31 cellular contexts compared by ENCODE assay signal in the genomic region with DNA sequence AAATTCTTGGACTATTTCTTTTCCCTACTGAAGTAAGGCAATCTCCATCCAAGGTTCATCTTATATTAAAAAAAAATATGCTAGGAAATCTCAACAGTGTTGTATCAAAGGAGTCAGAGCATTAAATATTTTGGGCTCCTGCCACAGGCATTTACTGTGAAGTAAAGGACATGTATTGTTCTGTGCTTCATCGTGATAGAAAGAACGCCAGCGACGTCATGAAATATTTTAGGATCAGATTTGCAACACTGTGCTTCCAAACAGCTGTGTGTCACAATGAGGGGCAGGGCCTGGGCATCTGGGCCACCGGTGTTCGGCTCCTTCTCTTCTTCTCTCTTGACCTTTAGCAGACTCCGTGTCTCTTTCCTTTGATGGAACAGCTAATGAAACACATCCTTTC. TPM values are rescaled to one million over a fixed set of nuclear protein-coding genes. Genes with fewer than 3 reads are reported as not detected.
DNase-seq lines count a peak whose midpoint lies in the region; ATAC-seq and TF ChIP-seq lines count a peak whose summit lies in the region.
"Had no signal": no experiment of that assay in that cellular context is flagged by ENCODE, and none has a peak within 500 bp of the region (broad histone marks: within the 10 kb centered on the region; RNA-seq: fewer than 3 reads in every experiment).

No MANE protein-coding gene starts in this region.

- no peak overlapping the region for H2BK120ac ChIP-seq in trophoblast cell (ENCODE audit: insufficient read depth, low read length, poor library complexity)

- H2AFZ ChIP-seq in trophoblast cell (ENCODE audit: insufficient read depth, low read length, poor library complexity), result no peak overlapping the region

- no peaks in the 10 kb centered on the region for H3K27me3 ChIP-seq in trophoblast cell (ENCODE audit: insufficient read depth, low read length)
- H3K27me3 ChIP-seq in CD4-positive, alpha-beta T cell (ENCODE audit: control insufficient read depth, insufficient read depth, low read length), result peaks cover 5% of the 10 kb centered on the region
- H3K27me3 ChIP-seq: right lobe of liver had no signal

- no peaks in the 10 kb centered on the region for H3K79me1 ChIP-seq in trophoblast cell (ENCODE audit: low read length)

- no peak overlapping the region for H3K27ac Mint-ChIP-seq in CD4-positive, alpha-beta T cell
- H3K27ac Mint-ChIP-seq: activated CD4-positive, alpha-beta T cell treated with anti-CD3 and anti-CD28 coated beads for 36 hours; activated naive CD4-positive, alpha-beta T cell treated with anti-CD3 and anti-CD28 coated beads, Interleukin-2, amount 50 U/mL, for 72 hours; CD14-positive monocyte; effector memory CD8-positive, alpha-beta T cell; memory B cell; progenitor cell of endocrine pancreas; type B pancreatic cell had no signal

- no peak overlapping the region for H2AK5ac ChIP-seq in trophoblast cell (ENCODE audit: low read length)

- H3K9ac ChIP-seq in trophoblast cell (ENCODE audit: low read length), result no peak overlapping the region

- no peak overlapping the region for H4K91ac ChIP-seq in trophoblast cell (ENCODE audit: low read depth, low read length)

- H3K79me2 ChIP-seq in trophoblast cell (ENCODE audit: control insufficient read depth, insufficient read depth, low read length, poor library complexity), result no peaks in the 10 kb centered on the region

- H2BK5ac ChIP-seq in trophoblast cell (ENCODE audit: low read depth, low read length, poor library complexity), result no peak overlapping the region

- no peak for ATAC-seq in CD4-positive, alpha-beta T cell (ENCODE audit: poor library complexity)
- ATAC-seq: activated CD4-positive, alpha-beta T cell treated with anti-CD3 and anti-CD28 coated beads for 36 hours; activated naive CD4-positive, alpha-beta T cell treated with anti-CD3 and anti-CD28 coated beads, Interleukin-2, amount 50 U/mL, for 72 hours; effector memory CD8-positive, alpha-beta T cell; left lobe of liver; right lobe of liver had no signal

- DNase-seq in AG08395 (ENCODE audit: low spot score), result peak; percentile 33
- DNase-seq in SK-MEL-5 (ENCODE audit: low read depth, low spot score), result peak; percentile 43
- DNase-seq in fibroblast of the aortic adventitia (ENCODE audit: low read depth), result peak; percentile 88
- DNase-seq in trophoblast cell, result peak; percentile 52 to 58
- no peak for DNase-seq in CD4-positive, alpha-beta T cell
- no peak for DNase-seq in activated CD4-positive, alpha-beta T cell treated with anti-CD3 and anti-CD28 coated beads for 48 hours
- no peak for DNase-seq in NOMO-1 treated with DMSO at 0.1 percent for 48 hours (lab: John Stamatoyannopoulos, UW; ENCODE audit: unreplicated experiment)
- no peak for DNase-seq in OCI-M2 (lab: John Stamatoyannopoulos, UW; ENCODE audit: unreplicated experiment)
- DNase-seq: activated CD4-positive, alpha-beta T cell treated with anti-CD3 and anti-CD28 coated beads for 36 hours; activated effector memory CD4-positive, alpha-beta T cell treated with Interleukin-2 at 50 U/mL for 16 hours; aorta; Calu3; caudate nucleus; cortex of kidney; DMS79; effector memory CD8-positive, alpha-beta T cell; GF-D8; GOT3; NCI-H146; NCI-H748 treated with DMSO at 0.1 percent for 48 hours; right lobe of liver; stimulated activated CD4-positive, alpha-beta T cell treated with anti-CD3 and anti-CD28 coated beads, Interleukin-4, amount 100 ng/mL, for 24 hours; T1000 had no signal

- peaks cover 0 to 3% of the 10 kb centered on the region in 2 experiments for H3K4me1 ChIP-seq in trophoblast cell (ENCODE audit: control insufficient read depth in 1 of 2, insufficient read depth in 2 of 2, low read length in 2 of 2)
- H3K4me1 ChIP-seq: right lobe of liver had no signal

- no peak overlapping the region for H3K27ac ChIP-seq in trophoblast cell (ENCODE audit: low read depth, low read length)
- no peak overlapping the region for H3K27ac ChIP-seq in CD4-positive, alpha-beta T cell (ENCODE audit: low read depth, low read length)
- H3K27ac ChIP-seq: 22Rv1, right lobe of liver, VCaP had no signal

- CTCF ChIA-PET in CD4-positive, alpha-beta T cell (lab: Charles Lee), result no interaction called here

- H3K9me3 Mint-ChIP-seq in CD4-positive, alpha-beta T cell, result no peaks in the 10 kb centered on the region
- H3K9me3 Mint-ChIP-seq: activated naive CD4-positive, alpha-beta T cell treated with anti-CD3 and anti-CD28 coated beads, Interleukin-2, amount 50 U/mL, for 72 hours; effector memory CD8-positive, alpha-beta T cell; memory B cell; type B pancreatic cell had no signal

- H3K4me1 Mint-ChIP-seq in CD4-positive, alpha-beta T cell (ENCODE audit: low read depth), result no peaks in the 10 kb centered on the region
- H3K4me1 Mint-ChIP-seq: CD14-positive monocyte, memory B cell had no signal

- intact Hi-C loops in CD4-positive, alpha-beta T cell (cut with DNase I, micrococcal nuclease), result no loop called here

- H3K4me2 ChIP-seq in trophoblast cell (ENCODE audit: low read length), result no peak overlapping the region

- H4K8ac ChIP-seq in trophoblast cell (ENCODE audit: low read depth, low read length), result no peak overlapping the region

- H3K4me3 ChIP-seq in fibroblast of the aortic adventitia (ENCODE audit: low read depth, low read length), result no peak overlapping the region
- no peak overlapping the region for H3K4me3 ChIP-seq in trophoblast cell (ENCODE audit: low read depth, low read length)
- H3K4me3 ChIP-seq: right lobe of liver had no signal

- in situ Hi-C loops in SK-MEL-5 (cut with HindIII; ENCODE audit: low pct_unique_long_range_greater_than_20kb, low sequenced_read_pairs), result no loop called here

- H2BK12ac ChIP-seq in trophoblast cell (ENCODE audit: low read length), result no peak overlapping the region

- H3K4me3 Mint-ChIP-seq in CD4-positive, alpha-beta T cell, result no peak overlapping the region
- H3K4me3 Mint-ChIP-seq: activated CD4-positive, alpha-beta T cell treated with anti-CD3 and anti-CD28 coated beads for 36 hours; CD14-positive monocyte; effector memory CD8-positive, alpha-beta T cell; memory B cell; type B pancreatic cell had no signal

- no peak overlapping the region for H3K4ac ChIP-seq in trophoblast cell (ENCODE audit: low read depth, low read length)

- POLR2A ChIA-PET in CD4-positive, alpha-beta T cell (lab: Charles Lee), result no interaction called here

- H3K14ac ChIP-seq in trophoblast cell (ENCODE audit: low read length), result no peak overlapping the region

- H4K12ac ChIP-seq in trophoblast cell (ENCODE audit: low read depth, low read length), result no peak overlapping the region

- no peak overlapping the region for H3K18ac ChIP-seq in trophoblast cell (ENCODE audit: low read length)

- WGBS in trophoblast cell (ENCODE audit: extremely low coverage, insufficient coverage, insufficient read length), result no CpG with 5 or more reads among the region's 7 CpGs

- no peak overlapping the region for H3K23ac ChIP-seq in trophoblast cell (ENCODE audit: low read length)

- H3K9me3 ChIP-seq in trophoblast cell (ENCODE audit: insufficient read depth, low read depth, low read length), result no peaks in the 10 kb centered on the region
- no peaks in the 10 kb centered on the region for H3K9me3 ChIP-seq in CD4-positive, alpha-beta T cell (ENCODE audit: control insufficient read depth, low read length)
- H3K9me3 ChIP-seq: right lobe of liver had no signal

- H3K27me3 Mint-ChIP-seq in CD4-positive, alpha-beta T cell, result peaks cover 20% of the 10 kb centered on the region

- no peaks in the 10 kb centered on the region for H3K36me3 ChIP-seq in trophoblast cell (ENCODE audit: control insufficient read depth in 1 of 2, insufficient read depth in 2 of 2, low read length in 2 of 2)
- H3K36me3 ChIP-seq: right lobe of liver had no signal

- H3K36me3 Mint-ChIP-seq in CD4-positive, alpha-beta T cell (ENCODE audit: low read depth), result no peaks in the 10 kb centered on the region
- H3K36me3 Mint-ChIP-seq: activated naive CD4-positive, alpha-beta T cell treated with anti-CD3 and anti-CD28 coated beads, Interleukin-2, amount 50 U/mL, for 72 hours; CD14-positive monocyte; memory B cell; type B pancreatic cell had no signal

- TF ChIP-seq CTCF in fibroblast of the aortic adventitia (IDR thresholded peaks at IDR 0.05; ENCODE audit: insufficient read depth, low read length), result no peak
- TF ChIP-seq CTCF in CD4-positive, alpha-beta T cell (IDR thresholded peaks at IDR 0.05), result no peak

RNA-seq across cellular contexts. Expression of gene TNC, which starts 17.8 kb away (rescaled TPM):
- total RNA-seq in SK-MEL-5 (2014; rRNA removed; shearing (Covaris generic)), result 106 and 132 TPM in 2 replicates
- polyA plus RNA-seq in SK-MEL-5 (2015; cell fraction: cytosol; rRNA removed), result 400 and 552 TPM in 2 replicates
- polyA plus RNA-seq in SK-MEL-5 (2015; cell fraction: nucleus; rRNA removed), result 171 and 226 TPM in 2 replicates
- 8.3 and 49.7 TPM in 2 replicates for total RNA-seq in fibroblast of the aortic adventitia (ENCODE audit: low replicate concordance)
- polyA plus RNA-seq in trophoblast cell (2013), result 111 and 117 TPM in 2 replicates
- total RNA-seq in CD4-positive, alpha-beta T cell, result under 1 TPM; 0.03 to 0.05 TPM
- total RNA-seq: activated naive CD4-positive, alpha-beta T cell treated with anti-CD3 and anti-CD28 coated beads, Interleukin-2, amount 50 U/mL, for 72 hours had no signal

Comparison
In these comparisons a context has a peak if more than half of its experiments do, and no peak if none do; other contexts are left out.
1. DNase-seq: peak in AG08395 (single experiment), SK-MEL-5 (single experiment), fibroblast of the aortic adventitia (single experiment) and trophoblast cell (2 of 2); none in CD4-positive, alpha-beta T cell (0 of 10), activated CD4-positive, alpha-beta T cell treated with anti-CD3 and anti-CD28 coated beads for 48 hours (single experiment), NOMO-1 treated with DMSO at 0.1 percent for 48 hours (single experiment) and OCI-M2 (single experiment).